ENCODE assay signal across 15 cellular contexts in genomic region chr16:80323187-80323807, GRCh38.
"Had no signal": no experiment of that assay in that cellular context is flagged by ENCODE, and none has a peak within 500 bp of the region (broad histone marks: within the 10 kb centered on the region; RNA-seq: fewer than 3 reads in every experiment).

No MANE protein-coding gene starts in this region.

- H3K27me3 ChIP-seq: breast epithelium, esophagus squamous epithelium, tibial nerve, vagina had no signal

- H3K4me3 Mint-ChIP-seq: activated B cell treated with CpG ODN at 0.5 μM for 24 hours; activated CD8-positive, alpha-beta T cell treated with anti-CD3 and anti-CD28 coated beads for 36 hours; activated naive CD8-positive, alpha-beta T cell treated with anti-CD3 and anti-CD28 coated beads for 36 hours; nephron; stimulated activated memory B cell treated with anti-CD40 and anti-IgM and Interleukin-4, amounts not matched to agents 10 μg/mL and 1 μg/mL and 100 μg/mL, for 72 hours had no signal

- H3K4me3 ChIP-seq: breast epithelium, esophagus squamous epithelium, tibial nerve, vagina had no signal

- H3K4me1 Mint-ChIP-seq: activated B cell treated with CpG ODN at 0.5 μM for 24 hours; activated naive CD8-positive, alpha-beta T cell treated with anti-CD3 and anti-CD28 coated beads for 36 hours; nephron; stimulated activated memory B cell treated with anti-CD40 and anti-IgM and Interleukin-4, amounts not matched to agents 10 μg/mL and 1 μg/mL and 100 μg/mL, for 72 hours had no signal

- DNase-seq: activated B cell treated with CpG ODN at 0.5 μM for 24 hours; activated CD4-positive, alpha-beta T cell treated with anti-CD3 and anti-CD28 coated beads for 48 hours; activated CD8-positive, alpha-beta memory T cell treated with anti-CD3 and anti-CD28 coated beads, Interleukin-2, amount 50 U/mL, for 4 hours; activated CD8-positive, alpha-beta T cell treated with anti-CD3 and anti-CD28 coated beads for 36 hours; activated gamma-delta T cell treated with Interleukin-2 at 50 U/mL for 16 hours; activated naive CD8-positive, alpha-beta T cell treated with anti-CD3 and anti-CD28 coated beads for 36 hours; esophagus squamous epithelium; kidney glomerular epithelial cell; stimulated activated CD4-positive, alpha-beta T cell treated with anti-CD3 and anti-CD28 coated beads, Interleukin-2, amount 100 ng/mL, for 48 hours; T-helper 2 cell had no signal

- H3K36me3 Mint-ChIP-seq: activated naive CD8-positive, alpha-beta T cell treated with anti-CD3 and anti-CD28 coated beads for 36 hours; stimulated activated memory B cell treated with anti-CD40 and anti-IgM and Interleukin-4, amounts not matched to agents 10 μg/mL and 1 μg/mL and 100 μg/mL, for 72 hours had no signal

- H3K9me3 Mint-ChIP-seq: activated B cell treated with CpG ODN at 0.5 μM for 24 hours; activated CD8-positive, alpha-beta T cell treated with anti-CD3 and anti-CD28 coated beads for 36 hours; activated naive CD8-positive, alpha-beta T cell treated with anti-CD3 and anti-CD28 coated beads for 36 hours; nephron; stimulated activated memory B cell treated with anti-CD40 and anti-IgM and Interleukin-4, amounts not matched to agents 10 μg/mL and 1 μg/mL and 100 μg/mL, for 72 hours had no signal

- H3K4me1 ChIP-seq: breast epithelium, esophagus squamous epithelium, tibial nerve, vagina had no signal

- H3K27ac ChIP-seq: breast epithelium, esophagus squamous epithelium, vagina had no signal

- H3K27ac Mint-ChIP-seq: activated B cell treated with CpG ODN at 0.5 μM for 24 hours; activated CD8-positive, alpha-beta T cell treated with anti-CD3 and anti-CD28 coated beads for 36 hours; activated naive CD8-positive, alpha-beta T cell treated with anti-CD3 and anti-CD28 coated beads for 36 hours; stimulated activated memory B cell treated with anti-CD40 and anti-IgM and Interleukin-4, amounts not matched to agents 10 μg/mL and 1 μg/mL and 100 μg/mL, for 72 hours had no signal

- H3K36me3 ChIP-seq: breast epithelium, esophagus squamous epithelium, tibial nerve, vagina had no signal

- H3K9me3 ChIP-seq: breast epithelium, esophagus squamous epithelium, tibial nerve, vagina had no signal

- ATAC-seq: activated CD8-positive, alpha-beta T cell treated with anti-CD3 and anti-CD28 coated beads for 36 hours; stimulated activated memory B cell treated with anti-CD40 and anti-IgM and Interleukin-4, amounts not matched to agents 10 μg/mL and 1 μg/mL and 100 μg/mL, for 72 hours had no signal
